8 cellular contexts compared by ENCODE assay signal in the genomic region with DNA sequence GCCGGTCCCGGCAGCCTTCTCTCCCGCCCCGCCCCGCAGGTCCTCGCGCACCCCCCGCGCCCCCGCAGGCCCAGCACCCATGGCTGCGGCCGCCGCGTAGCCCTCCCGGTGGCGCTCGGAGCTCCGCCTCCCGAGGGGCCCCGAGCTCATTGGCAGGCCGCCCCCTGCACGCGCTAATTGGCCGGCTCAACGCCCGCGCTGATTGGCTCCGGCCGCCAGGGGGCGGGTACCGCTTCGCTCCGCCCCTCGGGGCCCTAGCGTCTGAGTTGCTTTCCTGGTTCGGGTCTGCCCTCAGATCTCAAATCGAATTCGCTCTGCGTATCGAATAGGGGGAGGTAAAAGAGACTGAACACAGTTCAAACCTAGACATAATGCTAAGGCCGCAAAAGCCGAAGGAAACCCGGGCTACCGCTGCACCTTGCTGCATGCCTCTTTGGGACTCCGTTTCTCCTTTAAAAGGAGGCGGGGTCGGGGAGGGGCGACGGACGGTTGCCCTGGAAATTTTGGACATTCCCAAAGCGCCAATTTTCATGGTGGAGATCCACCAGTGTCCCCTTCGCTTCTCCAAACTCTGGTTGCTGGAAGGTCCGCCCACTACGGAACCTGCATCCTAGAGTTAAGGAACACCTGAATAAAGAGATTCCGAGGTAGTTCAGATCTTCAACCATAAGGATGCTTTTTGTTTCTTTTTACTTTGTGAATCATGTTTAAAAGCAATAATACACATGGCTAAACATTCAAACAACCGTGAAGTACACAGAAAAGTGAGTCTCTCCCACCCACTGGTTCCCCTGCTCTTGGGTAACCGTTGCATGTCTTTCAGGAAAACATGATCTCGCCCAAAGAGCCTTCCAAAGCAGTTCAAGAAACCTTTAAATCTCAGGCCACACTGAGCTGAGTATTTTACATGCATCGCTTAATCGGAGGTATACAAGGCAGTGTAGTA. TPM values are rescaled to one million over a fixed set of nuclear protein-coding genes. Genes with fewer than 3 reads are reported as not detected.
A peak's percentile ranks its signal among the peaks of the same experiment; 100 is the strongest.
DNase-seq lines count a peak whose midpoint lies in the region; ATAC-seq and TF ChIP-seq lines count a peak whose summit lies in the region.

A gene (minus strand): TSS at position 117 of the 946 bp plus-strand sequence. CDS start 463 bp downstream, outside the sequence.

- H3K36me3 Mint-ChIP-seq in activated naive CD4-positive, alpha-beta T cell treated with anti-CD3 and anti-CD28 coated beads, Interleukin-2, amount 50 U/mL, for 72 hours = peaks cover 13 to 23% of the 10 kb centered on the region in 2 donors

- H3K4me1 ChIP-seq in ovary (ENCODE audit: insufficient read depth) (peaks cover 24% of the 10 kb centered on the region), thyroid gland (peaks cover 71 to 76% of the 10 kb centered on the region in 2 donors)

- peak within 1 kb of the TSS; percentile 85 for H3K27ac Mint-ChIP-seq in activated naive CD4-positive, alpha-beta T cell treated with anti-CD3 and anti-CD28 coated beads, Interleukin-2, amount 50 U/mL, for 72 hours

- no peaks in the 10 kb centered on the region for H3K9me3 ChIP-seq in ovary
- H3K9me3 ChIP-seq in thyroid gland = no peaks in the 10 kb centered on the region

- TF ChIP-seq EP300 in ovary (IDR thresholded peaks at IDR 0.05) = peak; percentile 30

- intact Hi-C loops in ovary (cut with DNase I) = no loop called here
- intact Hi-C loops in thyroid gland (cut with DNase I) = no loop called here

- DNase-seq in GM04503 (ENCODE audit: low read depth) = peak; percentile 50
- peak; percentile 96 for DNase-seq in HEK293T (ENCODE audit: extremely low spot score)
- peak; percentile 94 for DNase-seq in NAMALWA (ENCODE audit: low spot score)
- peak; percentile 65 for DNase-seq in SKM-1 (lab: John Stamatoyannopoulos, UW; ENCODE audit: unreplicated experiment)
- DNase-seq in activated naive CD4-positive, alpha-beta T cell treated with anti-CD3 and anti-CD28 coated beads, Interleukin-2, amount 50 U/mL, for 72 hours (ENCODE audit: low spot score in 2 of 2) = peak; percentile 96 to 98
- peak; percentile 89 for DNase-seq in glomerular visceral epithelial cell (ENCODE audit: extremely low spot score)
- peak; percentile 95 to 98 (median 97) for DNase-seq in ovary
- DNase-seq in thyroid gland = peak; percentile 96

- H3K36me3 ChIP-seq in ovary (no peaks in the 10 kb centered on the region), thyroid gland (no peaks in the 10 kb centered on the region)

- H3K27me3 ChIP-seq in ovary = no peaks in the 10 kb centered on the region
- no peaks in the 10 kb centered on the region for H3K27me3 ChIP-seq in thyroid gland

- CTCF ChIA-PET in HEK293T (lab: Yijun Ruan, JAX) = no interaction called here

- ATAC-seq in activated naive CD4-positive, alpha-beta T cell treated with anti-CD3 and anti-CD28 coated beads, Interleukin-2, amount 50 U/mL, for 72 hours = peak; percentile 78 to 84

- WGBS in ovary, 3 donors = 9 to 16% (median 14%) methylated on average over 36 to 60 of the region's 60 CpGs
- 14 to 19% methylated on average over 27 to 33 of the region's 60 CpGs for WGBS in thyroid gland, 2 donors

- H3K9me3 Mint-ChIP-seq in activated naive CD4-positive, alpha-beta T cell treated with anti-CD3 and anti-CD28 coated beads, Interleukin-2, amount 50 U/mL, for 72 hours = no peaks in the 10 kb centered on the region

- H3K4me3 ChIP-seq in ovary (peak within 1 kb of the TSS; percentile 67), thyroid gland (replicated peaks in 1 of 3) (peak within 1 kb of the TSS; percentile 46 to 85 (median 56))

- POLR2A ChIA-PET in HEK293T (lab: Yijun Ruan, JAX) = interaction anchor here (0.5 to 1.4 kb wide), 9 partner anchors 8 to 415 kb away, joined by 3 to 4 read pairs (median 3); no protein-coding TSS in a partner anchor

- peak; percentile 31 for TF ChIP-seq POLR2A in ovary (IDR thresholded peaks at IDR 0.05)
- TF ChIP-seq POLR2A in thyroid gland (IDR thresholded peaks at IDR 0.05) = peak in 1 of 2 donors; percentile 79

- H3K27ac ChIP-seq in ovary = peak within 1 kb of the TSS; percentile 67 to 75
- peak within 1 kb of the TSS; percentile 67 to 88 (median 88) for H3K27ac ChIP-seq in thyroid gland

- TF ChIP-seq CTCF in ovary (IDR thresholded peaks at IDR 0.05) (peak in 2 of 3 donors; percentile 22 to 48), thyroid gland (IDR thresholded peaks at IDR 0.05) (peak in 1 of 6 experiments; percentile 11)

TF ChIP-seq in HEK293T, 16 proteins besides CTCF, POLR2A, EP300 and RAD21:
- TF ChIP-seq FOXK2 (IDR thresholded peaks at IDR 0.05) (no peak), LEF1 (IDR thresholded peaks at IDR 0.05; ENCODE audit: borderline replicate concordance) (no peak), ELF4 (IDR thresholded peaks at IDR 0.05) (no peak), HDGF (IDR thresholded peaks at IDR 0.05; ENCODE audit: borderline replicate concordance) (no peak), FOXM1 (IDR thresholded peaks at IDR 0.05; ENCODE audit: borderline replicate concordance) (no peak), SUZ12 (IDR thresholded peaks at IDR 0.05) (no peak), FOXA1 (IDR thresholded peaks at IDR 0.05) (no peak), ARNT (IDR thresholded peaks at IDR 0.05) (no peak), TARDBP (IDR thresholded peaks at IDR 0.05) (no peak), ZNF384 (IDR thresholded peaks at IDR 0.05) (no peak), BHLHE40 (IDR thresholded peaks at IDR 0.05; ENCODE audit: borderline replicate concordance) (no peak), NFRKB (IDR thresholded peaks at IDR 0.05) (no peak), CTBP1 (IDR thresholded peaks at IDR 0.05; ENCODE audit: borderline replicate concordance) (no peak), SP1 (IDR thresholded peaks at IDR 0.05) (no peak), L3MBTL2 (conservative IDR thresholded peaks at IDR 0.05) (no peak)
- TF ChIP-seq, protein P1, sequence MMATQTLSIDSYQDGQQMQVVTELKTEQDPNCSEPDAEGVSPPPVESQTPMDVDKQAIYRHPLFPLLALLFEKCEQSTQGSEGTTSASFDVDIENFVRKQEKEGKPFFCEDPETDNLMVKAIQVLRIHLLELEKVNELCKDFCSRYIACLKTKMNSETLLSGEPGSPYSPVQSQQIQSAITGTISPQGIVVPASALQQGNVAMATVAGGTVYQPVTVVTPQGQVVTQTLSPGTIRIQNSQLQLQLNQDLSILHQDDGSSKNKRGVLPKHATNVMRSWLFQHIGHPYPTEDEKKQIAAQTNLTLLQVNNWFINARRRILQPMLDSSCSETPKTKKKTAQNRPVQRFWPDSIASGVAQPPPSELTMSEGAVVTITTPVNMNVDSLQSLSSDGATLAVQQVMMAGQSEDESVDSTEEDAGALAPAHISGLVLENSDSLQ (IDR thresholded peaks at IDR 0.05) = no peak

RNA-seq across cellular contexts. Expression of the gene that starts here (rescaled TPM):
- total RNA-seq in activated naive CD4-positive, alpha-beta T cell treated with anti-CD3 and anti-CD28 coated beads, Interleukin-2, amount 50 U/mL, for 72 hours = 10 to 100 TPM; 17.1 to 30.2 TPM
- total RNA-seq in ovary (10 to 100 TPM; 26.5 to 73.4 (median 49.7) TPM), thyroid gland (10 to 100 TPM; 66.5 to 89.2 (median 74.6) TPM)
- 10 to 100 TPM; 31.3 to 43.6 TPM for polyA plus RNA-seq in ovary

Comparison
In these comparisons a context has a peak if more than half of its experiments do, and no peak if none do; other contexts are left out.
1. Peak in every context shown above with its lines: DNase-seq, ATAC-seq, H3K4me3 ChIP-seq and H3K27ac ChIP-seq.